Comparison of ENCODE assay signal across 8 cellular contexts in genomic region chr17:15849054-15849453, GRCh38.
DNase-seq lines count a peak whose midpoint lies in the region; ATAC-seq and TF ChIP-seq lines count a peak whose summit lies in the region.
"Not testable (repeated sequence)": the region's sequence is repeated elsewhere in the genome, so short reads cannot be mapped to it uniquely, and the experiment has no call there.

No MANE protein-coding gene starts in this region.

- peak; percentile 98 for ATAC-seq in stimulated activated naive CD8-positive, alpha-beta T cell treated with anti-CD3 and anti-CD28 coated beads, Interleukin-15, Interleukin-2, amounts not matched to agents 100 U/mL and 50 U/mL, for 24 hours

- H3K9me3 ChIP-seq in hepatocyte (ENCODE audit: low read depth), result not testable (repeated sequence)

- H4K20me1 ChIP-seq in hepatocyte (ENCODE audit: insufficient read depth, poor library complexity, severe bottlenecking), result not testable (repeated sequence)

- H3K36me3 ChIP-seq in hepatocyte (replicated peaks; ENCODE audit: insufficient read depth, low read depth), result not testable (repeated sequence)

- peak overlapping the region; percentile 70 for H3K27ac ChIP-seq in hepatocyte

- H3K4me1 ChIP-seq in hepatocyte (ENCODE audit: insufficient read depth), result not testable (repeated sequence)

- H2AFZ ChIP-seq in hepatocyte, result not testable (repeated sequence)

- H3K4me3 ChIP-seq in hepatocyte, result not testable (repeated sequence)

- H3K79me2 ChIP-seq in hepatocyte, result not testable (repeated sequence)

- DNase-seq in ELR (ENCODE audit: low read depth) (peak; percentile 80), HuH-7 (ENCODE audit: low spot score) (peak; percentile 6), SKM-1 treated with dmso at 0.1 percent for 144 hours (lab: John Stamatoyannopoulos, UW; ENCODE audit: unreplicated experiment) (peak; percentile 70), activated T-cell treated with anti-CD3 and anti-CD28 coated beads for 4 hours (peak; percentile 38), cerebellar cortex (ENCODE audit: low spot score) (peak; percentile 3), hepatocyte (ENCODE audit: low spot score) (peak; percentile 67), retina (peak; percentile 22)
- peak; percentile 70 for DNase-seq in stimulated activated naive CD8-positive, alpha-beta T cell treated with anti-CD3 and anti-CD28 coated beads, Interleukin-15, Interleukin-2, amounts not matched to agents 100 U/mL and 50 U/mL, for 24 hours

- not testable (repeated sequence) for H3K9me2 ChIP-seq in hepatocyte (replicated peaks; ENCODE audit: insufficient read depth)

- not testable (repeated sequence) for H3K27me3 ChIP-seq in hepatocyte

- 40% methylated on average over 6 of the region's 6 CpGs for WGBS in hepatocyte (ENCODE audit: low lambda C conversion rate, missing lambda C conversion rate)

- H3K4me2 ChIP-seq in hepatocyte, result not testable (repeated sequence)

- TF ChIP-seq CTCF in hepatocyte (IDR thresholded peaks at IDR 0.05; ENCODE audit: poor library complexity), result peak; percentile 36

Comparison
In these comparisons a context has a peak if more than half of its experiments do, and no peak if none do; other contexts are left out.
1. DNase-seq: peak in every context shown above with its lines; median percentile 80 in ELR; 70 in SKM-1 treated with dmso at 0.1 percent for 144 hours; 70 in stimulated activated naive CD8-positive, alpha-beta T cell treated with anti-CD3 and anti-CD28 coated beads, Interleukin-15, Interleukin-2, amounts not matched to agents 100 U/mL and 50 U/mL, for 24 hours; 67 in hepatocyte; 38 in activated T-cell treated with anti-CD3 and anti-CD28 coated beads for 4 hours; 22 in retina; 6 in HuH-7; 3 in cerebellar cortex.